In the genomic region with DNA sequence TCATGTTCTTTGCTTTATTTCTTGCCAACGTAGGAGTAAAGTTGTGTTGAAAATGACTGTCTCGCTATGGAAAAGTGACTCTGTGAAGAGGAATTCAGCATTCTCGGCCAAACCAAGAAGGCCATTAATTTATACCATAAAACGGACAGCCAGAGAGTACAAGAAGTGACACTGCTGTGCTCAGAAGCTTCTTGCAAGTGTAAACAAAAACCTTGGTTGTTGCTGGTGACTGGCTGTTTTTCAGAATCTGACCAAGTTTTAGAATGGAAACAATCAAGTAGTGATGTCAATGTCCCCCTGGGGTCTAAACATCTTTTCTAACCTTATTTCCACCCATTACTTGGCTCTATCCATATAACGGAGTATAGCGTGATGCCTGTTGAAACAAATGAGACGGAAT, we compare ENCODE assay signal across 28 cellular contexts.
A peak's percentile ranks its signal among the peaks of the same experiment; 100 is the strongest.
DNase-seq lines count a peak whose midpoint lies in the region; ATAC-seq, FAIRE-seq and TF ChIP-seq lines count a peak whose summit lies in the region.
"Had no signal": no experiment of that assay in that cellular context is flagged by ENCODE, and none has a peak within 500 bp of the region (broad histone marks: within the 10 kb centered on the region; RNA-seq: fewer than 3 reads in every experiment).

No MANE protein-coding gene starts in this region.

- H3K4me3 ChIP-seq in SJCRH30: no peak overlapping the region
- H3K4me3 ChIP-seq in fibroblast of mammary gland (ENCODE audit: control insufficient read depth, low read depth, low read length): no peak overlapping the region
- H3K4me3 ChIP-seq: BLaER1 treated with 17β-estradiol and CSF1 and Interleukin-3, amounts not matched to agents 10 nM and 100 nM; SJSA1 had no signal

- H3K36me3 ChIP-seq in SJCRH30: no peaks in the 10 kb centered on the region
- H3K36me3 ChIP-seq: BLaER1 treated with 17β-estradiol and CSF1 and Interleukin-3, amounts not matched to agents 10 nM and 100 nM; SJSA1 had no signal

- H3K4me1 ChIP-seq in SJCRH30: peaks cover 11% of the 10 kb centered on the region
- H3K4me1 ChIP-seq: Caco-2 had no signal

- no peaks in the 10 kb centered on the region for H3K27me3 ChIP-seq in SJCRH30
- H3K27me3 ChIP-seq: BLaER1 treated with 17β-estradiol and CSF1 and Interleukin-3, amounts not matched to agents 10 nM and 100 nM; SJSA1 had no signal

- TF ChIP-seq CTCF in fibroblast of mammary gland (conservative IDR thresholded peaks at IDR 0.05; ENCODE audit: control insufficient read depth, insufficient read depth, low read depth, low read length) (no peak), D721Med (IDR thresholded peaks at IDR 0.05; ENCODE audit: insufficient read depth, missing control alignments) (no peak)

- H3K9me3 ChIP-seq in SJCRH30 (replicated peaks): no peaks in the 10 kb centered on the region
- H3K9me3 ChIP-seq: BLaER1 treated with 17β-estradiol and CSF1 and Interleukin-3, amounts not matched to agents 10 nM and 100 nM; Caco-2; SJSA1 had no signal

- peak overlapping the region; percentile 28; the same call in 1 of the 2 replicates for H3K27ac ChIP-seq in SJCRH30
- H3K27ac ChIP-seq: 22Rv1; BLaER1 treated with 17β-estradiol and CSF1 and Interleukin-3, amounts not matched to agents 10 nM and 100 nM; SJSA1 had no signal

- DNase-seq in AG08395 (ENCODE audit: low spot score) (peak; percentile 19), GM04504 (ENCODE audit: low read depth) (peak; percentile 71), SJCRH30 (no peak), fibroblast of mammary gland (ENCODE audit: low read depth) (peak; percentile 46), D721Med (ENCODE audit: insufficient read length, low spot score) (no peak), left cardiac atrium (no peak), AML-193 (lab: John Stamatoyannopoulos, UW) (no peak), SK-N-DZ (ENCODE audit: low spot score) (no peak)
- DNase-seq: Caco-2; CD4-positive, alpha-beta memory T cell; DMS 273 treated with DMSO at 0.1 percent for 48 hours; DMS79; GF-D8; H7; Karpas-422; NCI-H1105 treated with DMSO at 0.1 percent for 48 hours; NCI-H146; NCI-H1930; NCI-H2107; NCI-H524; NCI-H748 treated with DMSO at 0.1 percent for 48 hours had no signal

- ATAC-seq in left cardiac atrium: no peak
- ATAC-seq: HepG2, Right ventricle myocardium inferior had no signal

- FAIRE-seq in D721Med (lab: Jason Lieb, UNC): no peak
- FAIRE-seq: GM18507, HepG2, RCC 7860 had no signal

- intact Hi-C loops in left cardiac atrium (cut with DNase I): no loop called here

Comparison
In these comparisons a context has a peak if more than half of its experiments do, and no peak if none do; other contexts are left out.
1. DNase-seq: peak in AG08395 (single experiment), GM04504 (single experiment) and fibroblast of mammary gland (single experiment); none in SJCRH30 (0 of 2), D721Med (single experiment), left cardiac atrium (single experiment), AML-193 (0 of 2) and SK-N-DZ (single experiment).